ENCODE assay signal across 8 cellular contexts in genomic region chr9:109894921-109895758, GRCh38.
DNase-seq lines count a peak whose midpoint lies in the region; ATAC-seq and TF ChIP-seq lines count a peak whose summit lies in the region.

No MANE protein-coding gene starts in this region.

- in situ Hi-C loops in GM23248 (cut with MboI) = no loop called here

- ATAC-seq in GM18517 (IDR thresholded peaks at IDR 0.05; ENCODE audit: unreplicated experiment) = peak; percentile 64
- ATAC-seq in foreskin keratinocyte = no peak
- ATAC-seq in HG03108 (IDR thresholded peaks at IDR 0.05; ENCODE audit: unreplicated experiment) = no peak

- peaks cover 13% of the 10 kb centered on the region for H3K79me2 ChIP-seq in GM23248 (ENCODE audit: insufficient read depth)
- no peaks in the 10 kb centered on the region for H3K79me2 ChIP-seq in OCI-LY7 (ENCODE audit: insufficient read depth, low read depth, low read length)

- POLR2A ChIA-PET in OCI-LY7 (lab: Charles Lee) = no interaction called here

- H3K9me3 ChIP-seq in GM23248 (ENCODE audit: low read depth) (no peaks in the 10 kb centered on the region), OCI-LY7 (ENCODE audit: low read length) (no peaks in the 10 kb centered on the region)

- no TSS peak for BruUV-seq in OCI-LY7 (replicated peaks; lab: Mats Ljungman, UMichigan)

- H3K9me2 ChIP-seq in GM23248 (ENCODE audit: insufficient read depth) (no peaks in the 10 kb centered on the region), OCI-LY7 (ENCODE audit: insufficient read depth, low read length) (no peaks in the 10 kb centered on the region)

- H3K4me2 ChIP-seq in GM23248 (ENCODE audit: unreplicated experiment) (no peak overlapping the region), OCI-LY7 (ENCODE audit: low read length) (no peak overlapping the region)

- peak; percentile 87 for DNase-seq in GM23248
- no peak for DNase-seq in OCI-LY7 (ENCODE audit: low spot score)
- DNase-seq in medulla oblongata (ENCODE audit: extremely low spot score) = peak; percentile 74
- DNase-seq in foreskin keratinocyte = no peak
- DNase-seq in NCI-H2171 (lab: John Stamatoyannopoulos, UW) = no peak
- no peak for DNase-seq in SW 1271 (lab: John Stamatoyannopoulos, UW)

- CTCF ChIA-PET in OCI-LY7 (lab: Charles Lee; ENCODE audit: unreplicated experiment) = no interaction called here

- H2AFZ ChIP-seq in GM23248 = no peak overlapping the region
- 0 out of 2 replicates have a peak overlapping the region, but pooled peaks have one; percentile 15 for H2AFZ ChIP-seq in OCI-LY7 (ENCODE audit: low read length)

- H3K27ac ChIP-seq in GM23248 = peak overlapping the region; percentile 46
- H3K27ac ChIP-seq in OCI-LY7 (ENCODE audit: low read depth, low read length, poor library complexity, severe bottlenecking) = no peak overlapping the region
- no peak overlapping the region for H3K27ac ChIP-seq in foreskin keratinocyte

- H3K9ac ChIP-seq in GM23248 = peak overlapping the region; percentile 14; the same call in 1 of the 2 replicates

- H3K27me3 ChIP-seq in GM23248 (replicated peaks; ENCODE audit: insufficient read depth) = no peaks in the 10 kb centered on the region
- H3K27me3 ChIP-seq in foreskin keratinocyte = no peaks in the 10 kb centered on the region

- intact Hi-C loops in OCI-LY7 (cut with micrococcal nuclease; ENCODE audit: unreplicated experiment) = no loop called here

- WGBS in GM23248 (ENCODE audit: low coverage in 1 of 2, low lambda C conversion rate in 2 of 2, missing lambda C conversion rate in 2 of 2), 2 experiments = 29% methylated on average over 6 of the region's 6 CpGs

- H3K4me3 ChIP-seq in GM23248 (no peak overlapping the region), OCI-LY7 (ENCODE audit: low read depth, low read length, poor library complexity, severe bottlenecking) (no peak overlapping the region)

- H3F3A ChIP-seq in GM23248 (ENCODE audit: insufficient read depth) = peaks cover 14% of the 10 kb centered on the region

- TF ChIP-seq CTCF in OCI-LY7 (conservative IDR thresholded peaks at IDR 0.05; ENCODE audit: low read length) (no peak), foreskin keratinocyte (conservative IDR thresholded peaks at IDR 0.05) (no peak)

- H3K4me1 ChIP-seq in GM23248 (ENCODE audit: insufficient read depth) = peaks cover 13% of the 10 kb centered on the region
- H3K4me1 ChIP-seq in OCI-LY7 (ENCODE audit: insufficient read depth, low read length, poor library complexity, severe bottlenecking) = no peaks in the 10 kb centered on the region
- no peaks in the 10 kb centered on the region for H3K4me1 ChIP-seq in foreskin keratinocyte

- H4K20me1 ChIP-seq in GM23248 (ENCODE audit: insufficient read depth) (no peaks in the 10 kb centered on the region), OCI-LY7 (ENCODE audit: insufficient read depth, low read length) (no peaks in the 10 kb centered on the region)

- no peaks in the 10 kb centered on the region for H3K36me3 ChIP-seq in GM23248 (ENCODE audit: low read depth)
- no peaks in the 10 kb centered on the region for H3K36me3 ChIP-seq in OCI-LY7 (ENCODE audit: insufficient read depth, low read length)

Comparison
In these comparisons a context has a peak if more than half of its experiments do, and no peak if none do; other contexts are left out.
1. DNase-seq: peak in GM23248 (single experiment) and medulla oblongata (single experiment); none in OCI-LY7 (single experiment), foreskin keratinocyte (0 of 2), NCI-H2171 (single experiment) and SW 1271 (0 of 2).